Comparison of ENCODE assay signal across 1 cellular context in genomic region chr18:45213040-45213333, GRCh38.
TF ChIP-seq lines count a peak whose summit lies in the region.

No MANE protein-coding gene starts in this region.

TF ChIP-seq in GM12891, 5 proteins besides CTCF, POLR2A, EP300 and RAD21 (continued from another document):
- TF ChIP-seq PAX5 (IDR thresholded peaks at IDR 0.05; ENCODE audit: insufficient read depth, low read length, severe bottlenecking), result no peak
